In the genomic region with DNA sequence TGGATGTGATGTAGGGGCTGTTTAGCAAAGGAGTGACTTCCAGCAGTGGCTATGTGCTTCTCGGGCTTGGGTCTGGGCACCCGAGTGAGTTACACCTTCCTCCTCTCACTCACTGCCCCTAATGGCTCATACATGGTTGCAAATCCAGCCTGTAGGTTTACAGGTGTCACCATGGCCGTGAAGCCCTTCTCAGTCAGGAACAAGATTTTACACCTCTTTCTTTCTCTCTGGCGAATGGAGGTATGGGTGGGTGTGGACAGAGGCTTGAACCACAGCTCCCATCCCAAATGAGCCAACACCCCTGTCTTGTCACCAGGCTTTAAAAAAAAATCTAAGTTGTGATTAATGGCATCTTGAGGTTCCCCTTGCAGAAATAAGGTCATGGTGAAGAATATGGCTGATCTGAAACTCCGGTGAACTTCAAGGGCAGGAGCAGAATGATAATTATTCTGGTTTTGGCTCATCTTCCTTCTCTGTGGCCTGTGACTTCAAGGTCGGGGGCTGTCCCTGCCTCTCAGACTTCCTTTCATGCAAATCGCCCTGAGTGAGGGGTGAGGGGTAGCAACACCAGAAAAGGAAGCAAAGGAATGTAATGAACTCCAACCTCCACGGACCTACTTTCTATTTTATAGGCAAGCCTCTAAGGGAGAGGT, we compare ENCODE assay signal across 9 cellular contexts.
DNase-seq lines count a peak whose midpoint lies in the region; ATAC-seq and TF ChIP-seq lines count a peak whose summit lies in the region.
"Had no signal": no experiment of that assay in that cellular context is flagged by ENCODE, and none has a peak within 500 bp of the region (broad histone marks: within the 10 kb centered on the region; RNA-seq: fewer than 3 reads in every experiment).

No MANE protein-coding gene starts in this region.

- H3K4me1 Mint-ChIP-seq in immature natural killer cell = peaks cover 55 to 69% of the 10 kb centered on the region in 2 donors

- H2BK15ac ChIP-seq in mesenchymal stem cell (ENCODE audit: low read depth, poor library complexity, severe bottlenecking) = no peak overlapping the region

- H4K91ac ChIP-seq in mesenchymal stem cell (ENCODE audit: low read length) = no peak overlapping the region

- H3K36me3 Mint-ChIP-seq in immature natural killer cell = no peaks in the 10 kb centered on the region

- H3K27ac ChIP-seq in mesenchymal stem cell (ENCODE audit: low read length, poor library complexity, severe bottlenecking) (no peak overlapping the region), left ventricle myocardium inferior (replicated peaks) (no peak overlapping the region)

- no peaks in the 10 kb centered on the region for H3K79me1 ChIP-seq in mesenchymal stem cell (replicated peaks; ENCODE audit: low read length, poor library complexity, severe bottlenecking)

- H3K27me3 ChIP-seq in mesenchymal stem cell (ENCODE audit: control insufficient read depth in 1 of 2, insufficient read depth in 1 of 2, low read length in 2 of 2) = no peaks in the 10 kb centered on the region
- H3K27me3 ChIP-seq in left ventricle myocardium inferior (ENCODE audit: low read depth) = peaks cover 23% of the 10 kb centered on the region

- in situ Hi-C loops in GM13976 (cut with MboI; ENCODE audit: low sequenced_read_pairs, unreplicated experiment) = no loop called here

- no peak overlapping the region for H2AK5ac ChIP-seq in mesenchymal stem cell (ENCODE audit: low read length, severe bottlenecking)

- H4K8ac ChIP-seq in mesenchymal stem cell (ENCODE audit: low read length) = no peak overlapping the region

- H3K18ac ChIP-seq in mesenchymal stem cell (ENCODE audit: low read depth in 1 of 2, low read length in 2 of 2) = no peak overlapping the region

- no peak overlapping the region for H2AFZ ChIP-seq in mesenchymal stem cell (ENCODE audit: low read depth, low read length)

- H3K9ac ChIP-seq in mesenchymal stem cell (ENCODE audit: low read length) = no peak overlapping the region

- H3K4me3 ChIP-seq in mesenchymal stem cell (ENCODE audit: insufficient read depth in 1 of 2, low read depth in 1 of 2, low read length in 2 of 2) = no peak overlapping the region
- no peak overlapping the region for H3K4me3 ChIP-seq in left ventricle myocardium inferior

- H3K27ac Mint-ChIP-seq in immature natural killer cell = peak overlapping the region in 3 of 6 donors; percentile 37 to 61 (median 43)

- H2BK120ac ChIP-seq in mesenchymal stem cell (ENCODE audit: low read depth, low read length) = no peak overlapping the region

- WGBS in mesenchymal stem cell = 55% methylated on average over 6 of the region's 8 CpGs

- H3K4me2 ChIP-seq in mesenchymal stem cell (ENCODE audit: low read length, poor library complexity, severe bottlenecking) = no peak overlapping the region

- no peak for TF ChIP-seq CTCF in GM13976 (IDR thresholded peaks at IDR 0.05; ENCODE audit: borderline replicate concordance, control extremely low read depth, extremely low read depth, insufficient read depth, missing control alignments)
- no peak for TF ChIP-seq CTCF in left ventricle myocardium inferior (IDR thresholded peaks at IDR 0.05; ENCODE audit: borderline replicate concordance)

- H3K9me3 ChIP-seq in mesenchymal stem cell (ENCODE audit: control insufficient read depth, low read length) (no peaks in the 10 kb centered on the region), left ventricle myocardium inferior (replicated peaks) (no peaks in the 10 kb centered on the region)

- peak; percentile 98 for ATAC-seq in GM21723 (IDR thresholded peaks at IDR 0.05; ENCODE audit: unreplicated experiment)

- peaks cover 4 to 9% (median 6%) of the 10 kb centered on the region in 3 donors for H3K27me3 Mint-ChIP-seq in immature natural killer cell (ENCODE audit: low read depth in 3 of 3)

- intact Hi-C loops in left ventricle myocardium inferior (cut with micrococcal nuclease) = no loop called here

- no peak overlapping the region for H2BK5ac ChIP-seq in mesenchymal stem cell (ENCODE audit: low read depth, low read length, poor library complexity, severe bottlenecking)

- H3K9me3 Mint-ChIP-seq in immature natural killer cell = peaks cover 0 to 1% (median 0%) of the 10 kb centered on the region in 6 donors

- no peak overlapping the region for H3K23ac ChIP-seq in mesenchymal stem cell (ENCODE audit: low read length in 2 of 2)

- no peak overlapping the region for H3K4ac ChIP-seq in mesenchymal stem cell (ENCODE audit: low read depth in 1 of 2, low read length in 2 of 2)

- H3K14ac ChIP-seq in mesenchymal stem cell (ENCODE audit: low read length in 2 of 2) = no peak overlapping the region

- no peaks in the 10 kb centered on the region for H3K36me3 ChIP-seq in mesenchymal stem cell (ENCODE audit: control insufficient read depth in 1 of 2, insufficient read depth in 2 of 2, low read depth in 1 of 2, low read length in 2 of 2)
- H3K36me3 ChIP-seq in left ventricle myocardium inferior = no peaks in the 10 kb centered on the region

- H2BK12ac ChIP-seq in mesenchymal stem cell (ENCODE audit: low read length in 2 of 2) = no peak overlapping the region

- DNase-seq in GM13976 (ENCODE audit: low spot score) = peak; percentile 50
- DNase-seq in NOMO-1 treated with dmso at 0.1 percent for 144 hours (lab: John Stamatoyannopoulos, UW; ENCODE audit: unreplicated experiment) = peak; percentile 52
- DNase-seq in immature natural killer cell = peak in 1 of 3 donors; percentile 14
- DNase-seq in mesenchymal stem cell = no peak
- no peak for DNase-seq in middle frontal gyrus (ENCODE audit: extremely low spot score, low spot score)
- DNase-seq in glomerular visceral epithelial cell (ENCODE audit: extremely low spot score) = no peak
- no peak for DNase-seq in left ventricle myocardium inferior
- DNase-seq: nucleus accumbens had no signal

- H3K4me1 ChIP-seq in mesenchymal stem cell (ENCODE audit: control insufficient read depth, insufficient read depth, low read depth, low read length) = no peaks in the 10 kb centered on the region
- no peaks in the 10 kb centered on the region for H3K4me1 ChIP-seq in left ventricle myocardium inferior

- peak overlapping the region in 4 of 5 donors; percentile 31 to 55 (median 44) for H3K4me3 Mint-ChIP-seq in immature natural killer cell

Comparison
In these comparisons a context has a peak if more than half of its experiments do, and no peak if none do; other contexts are left out.
1. DNase-seq: peak in GM13976 (single experiment) and NOMO-1 treated with dmso at 0.1 percent for 144 hours (single experiment); none in mesenchymal stem cell (single experiment), middle frontal gyrus (single experiment), glomerular visceral epithelial cell (single experiment) and left ventricle myocardium inferior (single experiment).